Comparison of ENCODE assay signal across 13 cellular contexts in the genomic region with DNA sequence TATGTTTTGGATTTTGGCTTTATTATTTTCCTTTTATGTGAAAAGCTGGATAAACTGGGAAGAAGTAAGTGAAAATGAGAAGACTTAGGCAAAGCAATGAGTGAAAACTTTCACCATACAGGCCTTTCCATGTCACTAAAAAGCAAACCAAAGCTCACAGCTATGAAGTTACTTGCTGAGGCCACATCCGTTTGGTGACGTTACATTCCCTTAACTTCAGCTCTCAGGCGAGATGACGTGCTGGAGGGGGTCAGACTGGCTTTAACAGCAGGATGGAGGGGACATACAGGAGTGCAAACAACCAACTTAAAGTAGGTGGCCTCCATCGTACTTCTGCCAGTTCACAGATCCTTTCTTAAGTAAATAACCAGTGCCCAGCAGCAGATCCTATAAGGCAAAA.
"Had no signal": no experiment of that assay in that cellular context is flagged by ENCODE, and none has a peak within 500 bp of the region (broad histone marks: within the 10 kb centered on the region; RNA-seq: fewer than 3 reads in every experiment).

No MANE protein-coding gene starts in this region.

- H3K27me3 ChIP-seq: right lobe of liver, suprapubic skin, upper lobe of right lung had no signal

- H3K4me1 ChIP-seq: right lobe of liver had no signal

- H3K36me3 ChIP-seq: right lobe of liver, suprapubic skin, upper lobe of right lung had no signal

- H3K9me3 ChIP-seq: psoas muscle, right lobe of liver, suprapubic skin, upper lobe of right lung had no signal

- H3K4me3 ChIP-seq: psoas muscle, right lobe of liver, suprapubic skin, upper lobe of right lung had no signal

- FAIRE-seq: endometrium, TTC549 had no signal

- DNase-seq: activated B cell treated with CpG ODN at 0.5 μM for 24 hours; activated T-cell treated with anti-CD3 and anti-CD28 coated beads, Interleukin-2, amount 50 U/mL, for 1 hour; hippocampal formation; left colon; psoas muscle; right lobe of liver; stimulated activated CD4-positive, alpha-beta T cell treated with anti-CD3 and anti-CD28 coated beads, Interleukin-12 subunit alpha, Interleukin-12 subunit beta, amount 100 ng/mL, for 4 hours; stimulated activated naive CD4-positive, alpha-beta T cell; T-helper 17 cell; upper lobe of right lung had no signal

- H3K27ac ChIP-seq: psoas muscle, right lobe of liver, suprapubic skin, upper lobe of right lung had no signal
